Comparison of ENCODE assay signal across 11 cellular contexts in genomic region chr2:71944183-71944550, GRCh38.
"Had no signal": no experiment of that assay in that cellular context is flagged by ENCODE, and none has a peak within 500 bp of the region (broad histone marks: within the 10 kb centered on the region; RNA-seq: fewer than 3 reads in every experiment).

No MANE protein-coding gene starts in this region.

- DNase-seq: activated CD4-positive, alpha-beta memory T cell treated with anti-CD3 and anti-CD28 coated beads for 36 hours; activated CD4-positive, alpha-beta T cell treated with anti-CD3 and anti-CD28 coated beads for 1 hour; activated naive CD4-positive, alpha-beta T cell treated with anti-CD3 and anti-CD28 coated beads, Interleukin-2, amount 10 ng/mL, durations not matched to agents 7 days and 5 days; caudate nucleus; cortex of kidney; effector memory CD4-positive, alpha-beta T cell; right lobe of liver; stimulated activated naive CD4-positive, alpha-beta T cell treated with Interleukin-2 at 50 U/mL for 16 hours; SW 1271; uterus had no signal

- H3K9me3 ChIP-seq: right lobe of liver, SJSA1, uterus had no signal

- H3K27me3 ChIP-seq: right lobe of liver, SJSA1, uterus had no signal

- H3K4me3 ChIP-seq: right lobe of liver, SJSA1, uterus had no signal

- H3K36me3 ChIP-seq: right lobe of liver, SJSA1, uterus had no signal

- H3K4me1 ChIP-seq: SJSA1 had no signal

- H3K27ac ChIP-seq: right lobe of liver, SJSA1 had no signal
